ENCODE assay signal across 17 cellular contexts in the genomic region with DNA sequence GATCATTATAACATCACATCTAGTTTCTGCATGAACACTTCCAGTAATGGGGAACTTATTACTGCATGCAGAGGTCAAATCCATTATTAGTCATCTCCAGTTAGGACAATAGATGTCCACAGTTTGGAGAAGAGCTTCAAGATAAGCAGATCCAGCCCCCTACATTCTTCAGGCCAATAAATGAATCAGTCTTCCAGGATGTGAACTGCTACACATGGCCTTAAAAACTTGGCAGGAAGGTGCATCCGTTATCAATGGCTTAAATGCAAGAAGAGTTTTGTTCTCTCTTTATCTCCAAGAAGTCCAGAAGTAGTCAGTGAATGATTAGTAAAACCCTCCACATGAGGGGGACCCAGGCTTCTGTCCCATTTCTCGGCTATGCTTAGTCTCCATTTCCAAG.
DNase-seq lines count a peak whose midpoint lies in the region; ATAC-seq, FAIRE-seq and TF ChIP-seq lines count a peak whose summit lies in the region.
"Had no signal": no experiment of that assay in that cellular context is flagged by ENCODE, and none has a peak within 500 bp of the region (broad histone marks: within the 10 kb centered on the region; RNA-seq: fewer than 3 reads in every experiment).

No MANE protein-coding gene starts in this region.

- TF ChIP-seq CTCF in astrocyte (IDR thresholded peaks at IDR 0.05; ENCODE audit: insufficient read depth, low read depth, low read length) (no peak), endothelial cell of umbilical vein (IDR thresholded peaks at IDR 0.05; ENCODE audit: extremely low read depth in 1 of 2, insufficient read depth in 1 of 2, low read depth in 1 of 2, low read length in 2 of 2) (no peak), fibroblast of the aortic adventitia (IDR thresholded peaks at IDR 0.05; ENCODE audit: insufficient read depth, low read length) (no peak)

- H3K36me3 ChIP-seq in astrocyte (ENCODE audit: insufficient read depth, low read length) (no peaks in the 10 kb centered on the region), endothelial cell of umbilical vein (ENCODE audit: control insufficient read depth in 2 of 2, extremely low read depth in 1 of 2, insufficient read depth in 2 of 2, low read length in 2 of 2) (no peaks in the 10 kb centered on the region)
- H3K36me3 ChIP-seq: BLaER1 treated with 17β-estradiol and CSF1 and Interleukin-3, amounts not matched to agents 10 nM and 100 nM had no signal

- no TSS peak for BruUV-seq in endothelial cell of umbilical vein (replicated peaks; lab: Mats Ljungman, UMichigan)

- H3K4me2 ChIP-seq in astrocyte (ENCODE audit: low read length) (no peak overlapping the region), endothelial cell of umbilical vein (ENCODE audit: insufficient read depth, low read length) (no peak overlapping the region)
- H3K4me2 ChIP-seq: BLaER1 treated with 17β-estradiol and CSF1 and Interleukin-3, amounts not matched to agents 10 nM and 100 nM; GM23338 had no signal

- H3K27ac ChIP-seq in astrocyte (ENCODE audit: low read depth, low read length), result no peak overlapping the region
- no peak overlapping the region for H3K27ac ChIP-seq in endothelial cell of umbilical vein (ENCODE audit: insufficient read depth, low read depth, low read length)
- H3K27ac ChIP-seq: BLaER1 treated with 17β-estradiol and CSF1 and Interleukin-3, amounts not matched to agents 10 nM and 100 nM had no signal

- no peak overlapping the region for H3K4me3 Mint-ChIP-seq in astrocyte (ENCODE audit: unreplicated experiment)
- H3K4me3 Mint-ChIP-seq: CD4-positive, CD25-positive, alpha-beta regulatory T cell; GM23338 had no signal

- H3K4me1 ChIP-seq in astrocyte (ENCODE audit: insufficient read depth, low read length) (no peaks in the 10 kb centered on the region), endothelial cell of umbilical vein (ENCODE audit: control insufficient read depth, extremely low read depth, insufficient read depth, low read length) (peaks cover 3% of the 10 kb centered on the region)

- H3K4me3 ChIP-seq in astrocyte (ENCODE audit: insufficient read depth, low read depth, low read length) (no peak overlapping the region), endothelial cell of umbilical vein (replicated peaks in 1 of 3; ENCODE audit: insufficient read depth in 1 of 3, low read depth in 1 of 3, low read length in 3 of 3) (no peak overlapping the region), fibroblast of the aortic adventitia (ENCODE audit: low read depth, low read length) (no peak overlapping the region)
- H3K4me3 ChIP-seq: BLaER1 treated with 17β-estradiol and CSF1 and Interleukin-3, amounts not matched to agents 10 nM and 100 nM; GM12878; GM23338 had no signal

- TF ChIP-seq POLR2A in endothelial cell of umbilical vein (IDR thresholded peaks at IDR 0.05; ENCODE audit: low read depth, low read length), result no peak

- H3K4me1 Mint-ChIP-seq in astrocyte (ENCODE audit: low read depth, unreplicated experiment), result no peaks in the 10 kb centered on the region
- H3K4me1 Mint-ChIP-seq: CD4-positive, CD25-positive, alpha-beta regulatory T cell had no signal

- CTCF ChIA-PET in endothelial cell of umbilical vein (lab: Charles Lee), result interaction anchor here (1.5 kb wide), 1 partner anchor 20 kb away, joined by 8 read pairs; no protein-coding TSS in a partner anchor

- dilution Hi-C loops in endothelial cell of umbilical vein (cut with MboI; ENCODE audit: extremely low pct_ligation_motif_present, low sequenced_read_pairs), result no loop called here

- no peak overlapping the region for H3K27ac Mint-ChIP-seq in astrocyte (ENCODE audit: unreplicated experiment)
- H3K27ac Mint-ChIP-seq: CD4-positive, CD25-positive, alpha-beta regulatory T cell; GM23338 had no signal

- ATAC-seq in GM19397 (IDR thresholded peaks at IDR 0.05; ENCODE audit: unreplicated experiment) (no peak), HG03565 (IDR thresholded peaks at IDR 0.05; ENCODE audit: unreplicated experiment) (no peak)
- ATAC-seq: GM12878, GM23338 had no signal

- H3K9me1 ChIP-seq in endothelial cell of umbilical vein (replicated peaks; ENCODE audit: control insufficient read depth, extremely low read depth, insufficient read depth, low read length), result no peaks in the 10 kb centered on the region

- FAIRE-seq in astrocyte (lab: Jason Lieb, UNC), result no peak
- FAIRE-seq in endothelial cell of umbilical vein (lab: Jason Lieb, UNC), result no peak
- FAIRE-seq: GM12878, GM18507 had no signal

- no peak overlapping the region for H3K9ac ChIP-seq in astrocyte (ENCODE audit: low read length)
- no peak overlapping the region for H3K9ac ChIP-seq in endothelial cell of umbilical vein (replicated peaks; ENCODE audit: extremely low read depth, insufficient read depth, low read length)
- H3K9ac ChIP-seq: BLaER1 treated with 17β-estradiol and CSF1 and Interleukin-3, amounts not matched to agents 10 nM and 100 nM had no signal

- H4K20me1 ChIP-seq in astrocyte (ENCODE audit: insufficient read depth, low read length) (no peaks in the 10 kb centered on the region), endothelial cell of umbilical vein (replicated peaks; ENCODE audit: control insufficient read depth, extremely low read depth, insufficient read depth, low read length) (no peaks in the 10 kb centered on the region)

- DNase-seq in COLO829 (ENCODE audit: low spot score) (peak; percentile 24), astrocyte (ENCODE audit: low read depth) (peak; percentile 18), endothelial cell of umbilical vein (ENCODE audit: low read depth, low spot score) (no peak), fibroblast of the aortic adventitia (ENCODE audit: low read depth) (peak; percentile 78), head of caudate nucleus (no peak), GM03348 (ENCODE audit: low spot score) (no peak)
- DNase-seq: ACHN; Calu3; CD4-positive, CD25-positive, alpha-beta regulatory T cell; DMS 273 treated with DMSO at 0.1 percent for 48 hours; H7 had no signal

- H2AFZ ChIP-seq in astrocyte (ENCODE audit: low read depth, low read length) (no peak overlapping the region), endothelial cell of umbilical vein (ENCODE audit: low read depth, low read length) (no peak overlapping the region)
- H2AFZ ChIP-seq: GM23338 had no signal

- H3K27me3 Mint-ChIP-seq in astrocyte (ENCODE audit: low read depth, unreplicated experiment), result peaks cover 15% of the 10 kb centered on the region

- intact Hi-C loops in endothelial cell of umbilical vein (cut with micrococcal nuclease), result no loop called here
- intact Hi-C loops in head of caudate nucleus (cut with DNase I), result no loop called here

- no peaks in the 10 kb centered on the region for H3K36me3 Mint-ChIP-seq in astrocyte (ENCODE audit: low read depth, unreplicated experiment)
- H3K36me3 Mint-ChIP-seq: CD4-positive, CD25-positive, alpha-beta regulatory T cell had no signal

- H3K27me3 ChIP-seq in astrocyte (ENCODE audit: insufficient read depth, low read length) (no peaks in the 10 kb centered on the region), endothelial cell of umbilical vein (ENCODE audit: control insufficient read depth in 2 of 2, insufficient read depth in 2 of 2, low read length in 2 of 2) (peaks cover 1 to 3% of the 10 kb centered on the region in 2 experiments)

- peaks cover 5% of the 10 kb centered on the region for H3K9me3 Mint-ChIP-seq in astrocyte (ENCODE audit: unreplicated experiment)
- H3K9me3 Mint-ChIP-seq: GM23338 had no signal

- H3K79me2 ChIP-seq in astrocyte (ENCODE audit: insufficient read depth, low read length), result no peaks in the 10 kb centered on the region
- no peaks in the 10 kb centered on the region for H3K79me2 ChIP-seq in endothelial cell of umbilical vein (ENCODE audit: control insufficient read depth, insufficient read depth, low read length)

- POLR2A ChIA-PET in endothelial cell of umbilical vein (lab: Charles Lee), result no interaction called here

- H3K9me3 ChIP-seq in astrocyte (ENCODE audit: insufficient read depth, low read depth, low read length), result no peaks in the 10 kb centered on the region
- no peaks in the 10 kb centered on the region for H3K9me3 ChIP-seq in endothelial cell of umbilical vein (replicated peaks; ENCODE audit: control insufficient read depth, insufficient read depth, low read length)

TF ChIP-seq in endothelial cell of umbilical vein, 7 proteins besides CTCF, POLR2A, EP300 and RAD21:
- peak; percentile 49 for TF ChIP-seq GATA2 (IDR thresholded peaks at IDR 0.05; ENCODE audit: insufficient read depth, insufficient read length, low read depth, low read length)
- TF ChIP-seq POLR2AphosphoS5 (IDR thresholded peaks at IDR 0.05; ENCODE audit: insufficient read depth, low read depth, low read length), result no peak
- TF ChIP-seq, protein P1, sequence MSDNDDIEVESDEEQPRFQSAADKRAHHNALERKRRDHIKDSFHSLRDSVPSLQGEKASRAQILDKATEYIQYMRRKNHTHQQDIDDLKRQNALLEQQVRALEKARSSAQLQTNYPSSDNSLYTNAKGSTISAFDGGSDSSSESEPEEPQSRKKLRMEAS (IDR thresholded peaks at IDR 0.05; ENCODE audit: insufficient read depth, insufficient read length), result no peak
- TF ChIP-seq JUN (IDR thresholded peaks at IDR 0.05; ENCODE audit: borderline replicate concordance, insufficient read depth, insufficient read length, low read depth), result peak; percentile 19
- peak; percentile 41 for TF ChIP-seq FOS (IDR thresholded peaks at IDR 0.05; ENCODE audit: borderline replicate concordance, insufficient read depth, low read length)
- TF ChIP-seq EZH2 (IDR thresholded peaks at IDR 0.05; ENCODE audit: borderline replicate concordance, low read depth, low read length, severe bottlenecking), result no peak
- TF ChIP-seq MYC (IDR thresholded peaks at IDR 0.05; ENCODE audit: low read depth, low read length), result no peak

Comparison
In these comparisons a context has a peak if more than half of its experiments do, and no peak if none do; other contexts are left out.
1. DNase-seq: peak in COLO829 (single experiment), astrocyte (single experiment) and fibroblast of the aortic adventitia (single experiment); none in endothelial cell of umbilical vein (single experiment), head of caudate nucleus (0 of 42) and GM03348 (single experiment).